ENCODE assay signal across 8 cellular contexts in the genomic region with DNA sequence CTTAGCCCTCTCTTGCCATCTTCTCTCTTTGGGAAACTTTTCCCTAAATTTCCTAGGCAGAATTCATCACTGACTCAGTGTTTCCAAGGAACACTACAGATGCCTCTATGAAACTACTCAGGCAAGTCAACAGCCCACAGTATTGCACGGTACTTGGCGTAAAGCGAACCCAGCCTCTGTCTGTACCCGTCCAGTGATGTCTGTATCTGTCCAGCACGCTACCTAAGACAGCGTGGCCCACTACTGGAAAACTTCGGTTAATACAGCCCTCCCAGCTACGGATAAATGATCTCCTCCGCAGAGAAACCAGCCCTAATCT. TPM values are rescaled to one million over a fixed set of nuclear protein-coding genes. Genes with fewer than 3 reads are reported as not detected.
DNase-seq lines count a peak whose midpoint lies in the region; ATAC-seq and TF ChIP-seq lines count a peak whose summit lies in the region.

No MANE protein-coding gene starts in this region.

- intact Hi-C loops in CD8-positive, alpha-beta T cell (cut with DNase I, micrococcal nuclease), result loop anchor here (1.0 to 2.0 kb wide), 7 partner anchors 34 to 242 kb away; a partner anchor contains a TSS

- H3K36me3 ChIP-seq in CD8-positive, alpha-beta T cell (ENCODE audit: insufficient read depth, low read length), result no peaks in the 10 kb centered on the region
- H3K36me3 ChIP-seq in urinary bladder (ENCODE audit: insufficient read depth), result peaks cover 2% of the 10 kb centered on the region

- POLR2A ChIA-PET in CD8-positive, alpha-beta T cell (lab: Charles Lee), result interaction anchor here (0.9 to 4.0 kb wide), 8 partner anchors 9 to 149 kb away, joined by 3 to 52 read pairs (median 4); a partner anchor contains a TSS

- no peaks in the 10 kb centered on the region for H3K27me3 Mint-ChIP-seq in CD8-positive, alpha-beta T cell (ENCODE audit: low read depth)
- no peaks in the 10 kb centered on the region for H3K27me3 Mint-ChIP-seq in chondrocyte (ENCODE audit: low read depth)

- 1% methylated on average over 9 of the region's 9 CpGs for WGBS in urinary bladder

- ATAC-seq in CD8-positive, alpha-beta T cell, result peak; percentile 30
- peak; percentile 10 for ATAC-seq in GM21717 (IDR thresholded peaks at IDR 0.05; ENCODE audit: unreplicated experiment)

- TF ChIP-seq CTCF in CD8-positive, alpha-beta T cell (IDR thresholded peaks at IDR 0.05), result no peak
- no peak for TF ChIP-seq CTCF in chondrocyte (IDR thresholded peaks at IDR 0.05)

- peaks cover 12% of the 10 kb centered on the region for H3K4me1 ChIP-seq in CD8-positive, alpha-beta T cell (ENCODE audit: insufficient read depth, low read length)
- no peaks in the 10 kb centered on the region for H3K4me1 ChIP-seq in urinary bladder (ENCODE audit: insufficient read depth)

- no peaks in the 10 kb centered on the region for H3K9me3 Mint-ChIP-seq in CD8-positive, alpha-beta T cell
- H3K9me3 Mint-ChIP-seq in chondrocyte (ENCODE audit: low read depth), result no peaks in the 10 kb centered on the region

- H3K4me3 ChIP-seq in CD8-positive, alpha-beta T cell (ENCODE audit: low read depth, low read length), result peak overlapping the region; percentile 89
- H3K4me3 ChIP-seq in urinary bladder (ENCODE audit: low read depth, low read length), result peak overlapping the region; percentile 73

- peak overlapping the region; percentile 73 for H3K27ac ChIP-seq in CD8-positive, alpha-beta T cell (ENCODE audit: low read depth, low read length)
- H3K27ac ChIP-seq in urinary bladder (ENCODE audit: low read depth), result peak overlapping the region; percentile 13

- CTCF ChIA-PET in CD8-positive, alpha-beta T cell (lab: Charles Lee), result interaction anchor here (1.3 to 1.6 kb wide), 3 partner anchors 9 to 58 kb away, joined by 3 to 7 read pairs (median 4); no protein-coding TSS in a partner anchor

- peaks cover 24% of the 10 kb centered on the region for H3K36me3 Mint-ChIP-seq in CD8-positive, alpha-beta T cell
- H3K36me3 Mint-ChIP-seq in chondrocyte (ENCODE audit: low read depth), result no peaks in the 10 kb centered on the region

- no peak for DNase-seq in CD8-positive, alpha-beta T cell
- DNase-seq in M059J (ENCODE audit: low read depth) (peak; percentile 41), chondrocyte (ENCODE audit: low spot score) (no peak), lung microvascular endothelial cell (ENCODE audit: low read depth in 2 of 2) (peak; percentile 40 to 42), kidney glomerular epithelial cell (lab: John Stamatoyannopoulos, UW) (no peak), mucosa of gallbladder (ENCODE audit: low spot score) (no peak)

- peaks cover 34% of the 10 kb centered on the region for H3K4me1 Mint-ChIP-seq in CD8-positive, alpha-beta T cell (ENCODE audit: low read depth)
- H3K4me1 Mint-ChIP-seq in chondrocyte (ENCODE audit: low read depth), result peaks cover 45% of the 10 kb centered on the region

- no peaks in the 10 kb centered on the region for H3K27me3 ChIP-seq in CD8-positive, alpha-beta T cell (ENCODE audit: insufficient read depth, low read length)

- H3K4me3 Mint-ChIP-seq in CD8-positive, alpha-beta T cell, result peak overlapping the region; percentile 98
- peak overlapping the region; percentile 98 for H3K4me3 Mint-ChIP-seq in chondrocyte (ENCODE audit: unreplicated experiment)

- no peaks in the 10 kb centered on the region for H3K9me3 ChIP-seq in CD8-positive, alpha-beta T cell (ENCODE audit: low read length)

- H3K27ac Mint-ChIP-seq in CD8-positive, alpha-beta T cell, result peak overlapping the region; percentile 96
- H3K27ac Mint-ChIP-seq in chondrocyte (ENCODE audit: unreplicated experiment), result peak overlapping the region; percentile 97

RNA-seq across cellular contexts. Expression of a gene that starts 0.5 kb away (rescaled TPM):
- total RNA-seq in CD8-positive, alpha-beta T cell, result 10 to 100 TPM; 18.4 to 21.2 TPM
- 61.7 and 64.5 TPM in 2 replicates for total RNA-seq in M059J (2014; rRNA removed; shearing (Covaris generic))
- total RNA-seq in chondrocyte (35.1 to 52.8 TPM (median 39.9 TPM) in 3 replicates), lung microvascular endothelial cell (62.5 and 63.9 TPM in 2 replicates), urinary bladder (66.2 TPM), mucosa of gallbladder (38.8 TPM)
- 47.4 TPM for polyA plus RNA-seq in urinary bladder

RNA-seq across cellular contexts. Expression of a gene that starts 34.6 kb away (rescaled TPM):
- 10 to 100 TPM; 48.9 to 52.1 TPM for total RNA-seq in CD8-positive, alpha-beta T cell
- total RNA-seq in M059J (2014; rRNA removed; shearing (Covaris generic)), result 2.3 TPM in 1 of 2 replicates, not detected in the other
- 0.26 to 0.27 TPM in 2 of 3 replicates, not detected in the other for total RNA-seq in chondrocyte
- 1.1 and 1.6 TPM in 2 replicates for total RNA-seq in lung microvascular endothelial cell
- 23.4 TPM for total RNA-seq in urinary bladder
- polyA plus RNA-seq in urinary bladder, result 18.5 TPM
- total RNA-seq in mucosa of gallbladder, result 36.9 TPM

RNA-seq across cellular contexts. Expression of a gene that starts 41.2 kb away (rescaled TPM):
- not detected for total RNA-seq in CD8-positive, alpha-beta T cell
- total RNA-seq in M059J (2014; rRNA removed; shearing (Covaris generic)), result not detected in 2 replicates
- total RNA-seq in chondrocyte (not detected in 3 replicates), lung microvascular endothelial cell (not detected in 2 replicates), urinary bladder (5.9 TPM), mucosa of gallbladder (1.4 TPM)
- polyA plus RNA-seq in urinary bladder, result 0.20 TPM

Comparison
In these comparisons a context has a peak if more than half of its experiments do, and no peak if none do; other contexts are left out.
1. DNase-seq: peak in M059J (single experiment) and lung microvascular endothelial cell (2 of 2); none in CD8-positive, alpha-beta T cell (0 of 7), chondrocyte (single experiment), kidney glomerular epithelial cell (single experiment) and mucosa of gallbladder (single experiment).